ENCODE assay signal across 8 cellular contexts in genomic region chr22:30287626-30288413, GRCh38. TPM values are rescaled to one million over a fixed set of nuclear protein-coding genes. Genes with fewer than 3 reads are reported as not detected.
DNase-seq lines count a peak whose midpoint lies in the region; ATAC-seq and TF ChIP-seq lines count a peak whose summit lies in the region.

No MANE protein-coding gene starts in this region.

- H3K9ac ChIP-seq in duodenal mucosa (ENCODE audit: low read depth in 1 of 2, low read length in 2 of 2) = peak overlapping the region in 1 of 2 donors; percentile 69

- H3K36me3 ChIP-seq in duodenal mucosa (ENCODE audit: control insufficient read depth in 1 of 2, insufficient read depth in 2 of 2, low read length in 2 of 2) (peaks cover 0 to 13% of the 10 kb centered on the region in 2 donors), right lobe of liver (peaks cover 0 to 22% (median 8%) of the 10 kb centered on the region in 4 donors)

- TF ChIP-seq POLR2A in right lobe of liver (IDR thresholded peaks at IDR 0.05) = peak; percentile 15

- 0% methylated on average over 4 of the region's 5 CpGs for WGBS in right lobe of liver (ENCODE audit: insufficient coverage, low coverage, low lambda C conversion rate, missing lambda C conversion rate)

- H3K4me3 ChIP-seq in AG04449 (ENCODE audit: low read depth, low read length) = peak overlapping the region; percentile 81
- peak overlapping the region; percentile 82 for H3K4me3 ChIP-seq in duodenal mucosa (ENCODE audit: low read depth in 1 of 2, low read length in 2 of 2)
- peak overlapping the region; percentile 61 to 84 (median 74) for H3K4me3 ChIP-seq in right lobe of liver

- H3K4me1 Mint-ChIP-seq in activated CD4-positive, alpha-beta memory T cell treated with anti-CD3 and anti-CD28 coated beads, Interleukin-2, amount 10 ng/mL, durations not matched to agents 7 days and 5 days = peaks cover 77% of the 10 kb centered on the region

- peak; percentile 68 for DNase-seq in AG04449 (ENCODE audit: low read depth, low spot score)
- DNase-seq in GM20000 (ENCODE audit: low spot score) = peak; percentile 85
- peak; percentile 42 for DNase-seq in NCI-H526 treated with DMSO at 0.1 percent for 48 hours (lab: John Stamatoyannopoulos, UW)
- DNase-seq in activated CD4-positive, alpha-beta memory T cell treated with anti-CD3 and anti-CD28 coated beads, Interleukin-2, amount 10 ng/mL, durations not matched to agents 7 days and 5 days = peak; percentile 91
- peak; percentile 87 to 91 (median 91) for DNase-seq in right lobe of liver
- DNase-seq in stimulated activated CD4-positive, alpha-beta T cell treated with anti-CD3 and anti-CD28 coated beads, Interleukin-2, amount 100 ng/mL, for 48 hours = peak; percentile 88 to 89

- H3K9me3 ChIP-seq in duodenal mucosa (ENCODE audit: control insufficient read depth in 1 of 2, low read length in 2 of 2) = no peaks in the 10 kb centered on the region
- H3K9me3 ChIP-seq in right lobe of liver = no peaks in the 10 kb centered on the region

- CTCF ChIA-PET in AG04449 (lab: Yijun Ruan, JAX) = interaction anchor here (0.7 to 7.9 kb wide), 44 partner anchors 11 to 466 kb away, joined by 3 to 235 read pairs (median 9); partner anchors contain the start of genes CCDC157, RNF215, SEC14L2 and SF3A1
- CTCF ChIA-PET in activated CD4-positive, alpha-beta memory T cell treated with anti-CD3 and anti-CD28 coated beads, Interleukin-2, amount 10 ng/mL, durations not matched to agents 7 days and 5 days (lab: Charles Lee) = interaction anchor here (0.6 to 10.7 kb wide), 56 partner anchors 9 to 607 kb away, joined by 3 to 185 read pairs (median 7); partner anchors contain the start of genes CCDC157, LIF, MTFP1 and OSM

- POLR2A ChIA-PET in AG04449 (lab: Yijun Ruan, JAX) = interaction anchor here (0.7 to 2.0 kb wide), 6 partner anchors 10 to 100 kb away, joined by 3 to 11 read pairs (median 4); partner anchors contain the start of gene TBC1D10A
- POLR2A ChIA-PET in activated CD4-positive, alpha-beta memory T cell treated with anti-CD3 and anti-CD28 coated beads, Interleukin-2, amount 10 ng/mL, durations not matched to agents 7 days and 5 days (lab: Charles Lee) = interaction anchor here (0.6 to 16.4 kb wide), 26 partner anchors 11 to 183 kb away, joined by 3 to 253 read pairs (median 5); partner anchors contain the start of genes CCDC157, OSM, RNF215 and SF3A1

- no peaks in the 10 kb centered on the region for H3K9me3 Mint-ChIP-seq in activated CD4-positive, alpha-beta memory T cell treated with anti-CD3 and anti-CD28 coated beads, Interleukin-2, amount 10 ng/mL, durations not matched to agents 7 days and 5 days

- H3K4me3 Mint-ChIP-seq in activated CD4-positive, alpha-beta memory T cell treated with anti-CD3 and anti-CD28 coated beads, Interleukin-2, amount 10 ng/mL, durations not matched to agents 7 days and 5 days = peak overlapping the region; percentile 77

- no peaks in the 10 kb centered on the region for H3K27me3 Mint-ChIP-seq in activated CD4-positive, alpha-beta memory T cell treated with anti-CD3 and anti-CD28 coated beads, Interleukin-2, amount 10 ng/mL, durations not matched to agents 7 days and 5 days

- TF ChIP-seq CTCF in AG04449 (IDR thresholded peaks at IDR 0.05; ENCODE audit: insufficient read depth, low read length, missing control alignments) = peak; percentile 85
- TF ChIP-seq CTCF in GM20000 (IDR thresholded peaks at IDR 0.05; ENCODE audit: extremely low read depth, missing control alignments) = peak; percentile 68
- peak; percentile 70 to 81 (median 71) for TF ChIP-seq CTCF in right lobe of liver (IDR thresholded peaks at IDR 0.05)

- no peaks in the 10 kb centered on the region for H3K27me3 ChIP-seq in duodenal mucosa (ENCODE audit: control insufficient read depth in 1 of 2, insufficient read depth in 2 of 2, low read length in 2 of 2)
- no peaks in the 10 kb centered on the region for H3K27me3 ChIP-seq in right lobe of liver

- peaks cover 19% of the 10 kb centered on the region for H3K36me3 Mint-ChIP-seq in activated CD4-positive, alpha-beta memory T cell treated with anti-CD3 and anti-CD28 coated beads, Interleukin-2, amount 10 ng/mL, durations not matched to agents 7 days and 5 days (ENCODE audit: low read depth)

- H3K4me1 ChIP-seq in duodenal mucosa (ENCODE audit: control insufficient read depth in 1 of 2, insufficient read depth in 2 of 2, low read length in 2 of 2) = peaks cover 28 to 36% of the 10 kb centered on the region in 2 donors
- peaks cover 0 to 35% (median 19%) of the 10 kb centered on the region in 4 donors for H3K4me1 ChIP-seq in right lobe of liver

- H3K27ac ChIP-seq in duodenal mucosa (ENCODE audit: low read depth, low read length) (no peak overlapping the region), right lobe of liver (peak overlapping the region in 2 of 3 donors; percentile 50 to 65)

- H3K27ac Mint-ChIP-seq in activated CD4-positive, alpha-beta memory T cell treated with anti-CD3 and anti-CD28 coated beads, Interleukin-2, amount 10 ng/mL, durations not matched to agents 7 days and 5 days = peak overlapping the region; percentile 66

- peak; percentile 70 to 78 (median 72) for ATAC-seq in right lobe of liver
- no peak for ATAC-seq in HG03432 (IDR thresholded peaks at IDR 0.05; ENCODE audit: unreplicated experiment)

- intact Hi-C loops in right lobe of liver (cut with DNase I) = no loop called here

RNA-seq across cellular contexts. Expression of gene CASTOR1, which starts 1.5 kb away (rescaled TPM):
- 10 to 100 TPM; 14.2 to 14.6 TPM for total RNA-seq in activated CD4-positive, alpha-beta memory T cell treated with anti-CD3 and anti-CD28 coated beads, Interleukin-2, amount 10 ng/mL, durations not matched to agents 7 days and 5 days
- total RNA-seq in right lobe of liver = 1 to 10 TPM in 5 of 6 experiments, under 1 TPM in 1; 0.86 to 8.6 (median 4.0) TPM

RNA-seq across cellular contexts. Expression of gene OSM, which starts 21.2 kb away (rescaled TPM):
- total RNA-seq in activated CD4-positive, alpha-beta memory T cell treated with anti-CD3 and anti-CD28 coated beads, Interleukin-2, amount 10 ng/mL, durations not matched to agents 7 days and 5 days = 100 to 1,000 TPM; 103 to 107 TPM
- under 1 TPM in 4 of 6 experiments, not detected in 2; 0.10 to 0.75 (median 0.19) TPM for total RNA-seq in right lobe of liver

RNA-seq across cellular contexts. Expression of gene TBC1D10A, which starts 38.9 kb away (rescaled TPM):
- 10 to 100 TPM; 37.9 to 41.6 TPM for total RNA-seq in activated CD4-positive, alpha-beta memory T cell treated with anti-CD3 and anti-CD28 coated beads, Interleukin-2, amount 10 ng/mL, durations not matched to agents 7 days and 5 days
- total RNA-seq in right lobe of liver = 10 to 100 TPM in 3 of 6 experiments, 1 to 10 TPM in 3; 6.6 to 12.6 (median 10.0) TPM

RNA-seq across cellular contexts. Expression of gene LIF, which starts 41.3 kb away (rescaled TPM):
- 10 to 100 TPM; 94.6 to 94.8 TPM for total RNA-seq in activated CD4-positive, alpha-beta memory T cell treated with anti-CD3 and anti-CD28 coated beads, Interleukin-2, amount 10 ng/mL, durations not matched to agents 7 days and 5 days
- 1 to 10 TPM in 3 of 6 experiments, under 1 TPM in 1, not detected in 2; 0.15 to 2.0 (median 1.6) TPM for total RNA-seq in right lobe of liver

Comparison
In these comparisons a context has a peak if more than half of its experiments do, and no peak if none do; other contexts are left out.
1. RNA of gene OSM, which starts 21.2 kb away (total RNA-seq): 103 to 107 TPM in activated CD4-positive, alpha-beta memory T cell treated with anti-CD3 and anti-CD28 coated beads, Interleukin-2, amount 10 ng/mL, durations not matched to agents 7 days and 5 days; 0.10 to 0.75 TPM in right lobe of liver; every median in the first group is over 10 times any median in the second.
2. Peak in every context shown above with its lines, with median percentiles within 50 percentile points of each other: DNase-seq, H3K4me3 ChIP-seq and CTCF ChIP-seq.